In genomic region chr2:99621106-99621505, GRCh38 we compare ENCODE assay signal across 25 cellular contexts.
"Had no signal": no experiment of that assay in that cellular context is flagged by ENCODE, and none has a peak within 500 bp of the region (broad histone marks: within the 10 kb centered on the region; RNA-seq: fewer than 3 reads in every experiment).

No MANE protein-coding gene starts in this region.

- H3K4me1 Mint-ChIP-seq: central memory CD8-positive, alpha-beta T cell; naive thymus-derived CD4-positive, alpha-beta T cell; stimulated activated naive CD8-positive, alpha-beta T cell treated with anti-CD3 and anti-CD28 coated beads, Interleukin-15, amount 100 ng/mL, for 72 hours had no signal

- H3K27ac ChIP-seq: dorsolateral prefrontal cortex, lower lobe of right lung, ovary, right lobe of liver, spleen, testis, tibial nerve, upper lobe of right lung had no signal

- H3K27me3 Mint-ChIP-seq: naive thymus-derived CD4-positive, alpha-beta T cell; progenitor cell of endocrine pancreas; stimulated activated memory B cell treated with anti-CD40 and anti-IgM and Interleukin-4, amounts not matched to agents 10 μg/mL and 1 μg/mL and 100 μg/mL, for 72 hours; stimulated activated naive CD8-positive, alpha-beta T cell treated with anti-CD3 and anti-CD28 coated beads, Interleukin-15, amount 100 ng/mL, for 72 hours had no signal

- DNase-seq: cortex of kidney; dorsolateral prefrontal cortex; effector CD8-positive, alpha-beta T cell; foreskin melanocyte; heart right ventricle; hypothalamus; kidney glomerular epithelial cell; lower lobe of right lung; mesenchymal stem cell; midbrain; naive thymus-derived CD4-positive, alpha-beta T cell; ovary; right lobe of liver; spleen; stimulated activated CD4-positive, alpha-beta T cell treated with anti-CD3 and anti-CD28 coated beads, Interleukin-15, amount 100 ng/mL, for 24 hours; stimulated activated CD4-positive, alpha-beta T cell treated with anti-CD3 and anti-CD28 coated beads, Interleukin-1b, Interleukin-23, amount 100 ng/mL, for 48 hours; stimulated activated CD4-positive, alpha-beta T cell treated with anti-CD3 and anti-CD28 coated beads, Interleukin-4, amount 100 ng/mL, for 24 hours; stimulated activated naive CD8-positive, alpha-beta T cell treated with anti-CD3 and anti-CD28 coated beads, Interleukin-15, amount 100 ng/mL, for 72 hours; testis; upper lobe of right lung had no signal

- ATAC-seq: lower lobe of right lung; naive thymus-derived CD4-positive, alpha-beta T cell; right lobe of liver; stimulated activated memory B cell treated with anti-CD40 and anti-IgM and Interleukin-4, amounts not matched to agents 10 μg/mL and 1 μg/mL and 100 μg/mL, for 72 hours; stimulated activated naive CD8-positive, alpha-beta T cell treated with anti-CD3 and anti-CD28 coated beads, Interleukin-15, amount 100 ng/mL, for 72 hours; upper lobe of right lung had no signal

- H3K27ac Mint-ChIP-seq: naive thymus-derived CD4-positive, alpha-beta T cell; progenitor cell of endocrine pancreas; stimulated activated memory B cell treated with anti-CD40 and anti-IgM and Interleukin-4, amounts not matched to agents 10 μg/mL and 1 μg/mL and 100 μg/mL, for 72 hours; stimulated activated naive CD8-positive, alpha-beta T cell treated with anti-CD3 and anti-CD28 coated beads, Interleukin-15, amount 100 ng/mL, for 72 hours had no signal

- H3K4me3 ChIP-seq: dorsolateral prefrontal cortex, heart right ventricle, lower lobe of right lung, ovary, right lobe of liver, spleen, testis, tibial nerve, upper lobe of right lung had no signal

- H3K9me3 Mint-ChIP-seq: central memory CD8-positive, alpha-beta T cell; naive thymus-derived CD4-positive, alpha-beta T cell; neural crest cell; stimulated activated memory B cell treated with anti-CD40 and anti-IgM and Interleukin-4, amounts not matched to agents 10 μg/mL and 1 μg/mL and 100 μg/mL, for 72 hours; stimulated activated naive CD8-positive, alpha-beta T cell treated with anti-CD3 and anti-CD28 coated beads, Interleukin-15, amount 100 ng/mL, for 72 hours had no signal

- H3K4me3 Mint-ChIP-seq: central memory CD8-positive, alpha-beta T cell; naive thymus-derived CD4-positive, alpha-beta T cell; neural crest cell; stimulated activated memory B cell treated with anti-CD40 and anti-IgM and Interleukin-4, amounts not matched to agents 10 μg/mL and 1 μg/mL and 100 μg/mL, for 72 hours; stimulated activated naive CD8-positive, alpha-beta T cell treated with anti-CD3 and anti-CD28 coated beads, Interleukin-15, amount 100 ng/mL, for 72 hours had no signal

- H3K36me3 ChIP-seq: heart right ventricle, lower lobe of right lung, ovary, right lobe of liver, tibial nerve, upper lobe of right lung had no signal

- H3K27me3 ChIP-seq: dorsolateral prefrontal cortex, heart right ventricle, ovary, right lobe of liver, spleen, testis, tibial nerve, upper lobe of right lung had no signal
